ENCODE assay signal across 12 cellular contexts in genomic region chr9:32796015-32796414, GRCh38. TPM values are rescaled to one million over a fixed set of nuclear protein-coding genes. Genes with fewer than 3 reads are reported as not detected.
"Had no signal": no experiment of that assay in that cellular context is flagged by ENCODE, and none has a peak within 500 bp of the region (broad histone marks: within the 10 kb centered on the region; RNA-seq: fewer than 3 reads in every experiment).

No MANE protein-coding gene starts in this region.

RNA-seq across cellular contexts. Expression of gene TMEM215, which starts 12.7 kb away (rescaled TPM):
- total RNA-seq: OCI-LY7, PC-3, PC-9, Peyer's patch, Right ventricle myocardium inferior, Right ventricle myocardium superior, RPMI7951, SJCRH30, SJSA1, SK-MEL-5, T-cell had no signal
- polyA plus RNA-seq: SK-N-SH had no signal
